ENCODE assay signal across 16 cellular contexts in genomic region chr18:36403896-36404824, GRCh38.
A peak's percentile ranks its signal among the peaks of the same experiment; 100 is the strongest.
DNase-seq lines count a peak whose midpoint lies in the region; FAIRE-seq and TF ChIP-seq lines count a peak whose summit lies in the region.
"Had no signal": no experiment of that assay in that cellular context is flagged by ENCODE, and none has a peak within 500 bp of the region (broad histone marks: within the 10 kb centered on the region; RNA-seq: fewer than 3 reads in every experiment).

No MANE protein-coding gene starts in this region.

- H2BK12ac ChIP-seq in H1 (ENCODE audit: low read depth, low read length) = no peak overlapping the region

- CTCF ChIA-PET in H1 (lab: Charles Lee; ENCODE audit: partially characterized antibody) = interaction anchor here (0.7 to 9.6 kb wide), 7 partner anchors 9 to 880 kb away, joined by 3 to 102 read pairs (median 4); no protein-coding TSS in a partner anchor

- no peak for FAIRE-seq in H1 (lab: Jason Lieb, UNC)
- no peak for FAIRE-seq in H54 (lab: Jason Lieb, UNC)
- FAIRE-seq: HTR-8/SVneo had no signal

- no peak overlapping the region for H3K14ac ChIP-seq in H1 (ENCODE audit: insufficient read length)

- H3K4me2 ChIP-seq in H1 (ENCODE audit: insufficient read depth in 1 of 2, low read depth in 2 of 2, low read length in 2 of 2) = no peak overlapping the region
- H3K4me2 ChIP-seq: GM23338 had no signal

- H3K18ac ChIP-seq in H1 (ENCODE audit: extremely low read depth, low read length) = 0 out of 2 replicates have a peak overlapping the region, but pooled peaks have one; percentile 14

- POLR2A ChIA-PET in H1 (lab: Charles Lee; ENCODE audit: partially characterized antibody) = no interaction called here

- peaks cover 3% of the 10 kb centered on the region; the same call in 1 of the 2 replicates for H3K79me1 ChIP-seq in H1 (ENCODE audit: low read depth, low read length)

- no peak overlapping the region for H3K56ac ChIP-seq in H1 (replicated peaks; ENCODE audit: insufficient read length, low read depth, low read length)

- H2AK5ac ChIP-seq in H1 (ENCODE audit: low read depth, low read length) = no peak overlapping the region

- no peaks in the 10 kb centered on the region for H3K9me3 ChIP-seq in H1 (ENCODE audit: insufficient read depth in 2 of 2, low read depth in 1 of 2, low read length in 1 of 2)
- H3K9me3 ChIP-seq in right atrium auricular region = no peaks in the 10 kb centered on the region
- no peaks in the 10 kb centered on the region for H3K9me3 ChIP-seq in spleen

- intact Hi-C loops in spleen (cut with DNase I; ENCODE audit: low total_unique reads) = no loop called here

- no peak for TF ChIP-seq EP300 in H1 (IDR thresholded peaks at IDR 0.05; ENCODE audit: borderline replicate concordance in 1 of 2, low read depth in 2 of 2, low read length in 2 of 2)

- no peaks in the 10 kb centered on the region for H4K20me1 ChIP-seq in H1 (replicated peaks in 1 of 2; ENCODE audit: control insufficient read depth in 1 of 2, insufficient read depth in 2 of 2, low read length in 2 of 2)

- no peak for TF ChIP-seq POLR2A in H1 (IDR thresholded peaks at IDR 0.05; ENCODE audit: control extremely low read depth in 1 of 2, low read depth in 2 of 2, low read length in 2 of 2)
- TF ChIP-seq POLR2A in H54 (IDR thresholded peaks at IDR 0.05; ENCODE audit: low read depth, low read length) = no peak
- no peak for TF ChIP-seq POLR2A in spleen (IDR thresholded peaks at IDR 0.05)

- no peak for TF ChIP-seq RAD21 in H1 (IDR thresholded peaks at IDR 0.05 in 1 of 2, conservative IDR thresholded peaks at IDR 0.05 in 1 of 2; ENCODE audit: low read depth in 2 of 2, low read length in 2 of 2)

- H4K5ac ChIP-seq in H1 (ENCODE audit: insufficient read length, low read depth, low read length) = no peak overlapping the region

- H3K4me3 ChIP-seq in LNCaP clone FGC (ENCODE audit: low read depth, low read length) (no peak overlapping the region), H1 (ENCODE audit: extremely low read depth in 1 of 4, insufficient read depth in 2 of 4, low read depth in 3 of 4, low read length in 4 of 4) (no peak overlapping the region), right atrium auricular region (no peak overlapping the region), spleen (no peak overlapping the region)
- H3K4me3 ChIP-seq: GM23338 had no signal

- TF ChIP-seq CTCF in LNCaP clone FGC (IDR thresholded peaks at IDR 0.05; ENCODE audit: control insufficient read depth, extremely low read depth, insufficient read depth) = no peak
- no peak for TF ChIP-seq CTCF in H1 (IDR thresholded peaks at IDR 0.05; ENCODE audit: control extremely low read depth in 1 of 3, insufficient read depth in 1 of 3, low read depth in 1 of 3, low read length in 3 of 3)
- TF ChIP-seq CTCF in right atrium auricular region (IDR thresholded peaks at IDR 0.05) = no peak
- TF ChIP-seq CTCF in spleen (IDR thresholded peaks at IDR 0.05 in 8 of 11, conservative IDR thresholded peaks at IDR 0.05 in 3 of 11) = no peak

- no peaks in the 10 kb centered on the region for H3K79me2 ChIP-seq in H1 (ENCODE audit: control insufficient read depth in 1 of 2, insufficient read depth in 2 of 2, low read length in 2 of 2)

- DNase-seq in DMS 273 (lab: John Stamatoyannopoulos, UW; ENCODE audit: unreplicated experiment) (peak; percentile 79), LNCaP clone FGC (ENCODE audit: low read depth) (peak; percentile 30), H1 (ENCODE audit: low read depth in 1 of 2, low spot score in 2 of 2) (no peak), right atrium auricular region (ENCODE audit: low spot score) (no peak), NCI-H446 (lab: John Stamatoyannopoulos, UW) (no peak), H54 (ENCODE audit: insufficient read length, low spot score) (no peak), spleen (no peak)
- no peak for DNase-seq in stimulated activated CD4-positive, alpha-beta T cell treated with anti-CD3 and anti-CD28 coated beads, Interleukin-4, amount 100 ng/mL, for 24 hours
- DNase-seq: COR-L47, GF-D8, NCI-H146, NCI-H2081 treated with DMSO at 0.1 percent for 48 hours, NCI-H510A had no signal

- H4K8ac ChIP-seq in H1 (ENCODE audit: extremely low read depth, insufficient read depth, low read length) = no peak overlapping the region

- no peak overlapping the region for H2BK20ac ChIP-seq in H1 (ENCODE audit: low read length)

- H2BK120ac ChIP-seq in H1 (replicated peaks; ENCODE audit: low read depth, low read length) = no peak overlapping the region

- no peaks in the 10 kb centered on the region for H3K23me2 ChIP-seq in H1 (ENCODE audit: low read depth, low read length)

- H2BK15ac ChIP-seq in H1 (ENCODE audit: low read length) = no peak overlapping the region

- no peak overlapping the region for H3K9ac ChIP-seq in H1 (replicated peaks in 1 of 4; ENCODE audit: extremely low read depth in 1 of 4, low read depth in 3 of 4, low read length in 3 of 4)

- H2BK5ac ChIP-seq in H1 (ENCODE audit: low read depth, low read length) = no peak overlapping the region

- H3K4ac ChIP-seq in H1 (replicated peaks; ENCODE audit: insufficient read length, low read depth, low read length) = no peak overlapping the region

- WGBS in H1 (ENCODE audit: extremely low coverage in 1 of 2, insufficient coverage in 1 of 2, insufficient read length in 1 of 2, insufficient replicate concordance in 2 of 2, low coverage in 1 of 2, low lambda C conversion rate in 2 of 2, missing lambda C conversion rate in 1 of 2), 2 experiments = 95% methylated on average over 6 of the region's 6 CpGs; no CpG with 5 or more reads in 1 of the 2 experiments
- WGBS in spleen, 5 donors = 78 to 97% (median 86%) methylated on average over 6 of the region's 6 CpGs

- no peaks in the 10 kb centered on the region for H3K27me3 ChIP-seq in H1 (replicated peaks in 1 of 4; ENCODE audit: control insufficient read depth in 3 of 4, extremely low read depth in 1 of 4, insufficient read depth in 3 of 4, low read length in 3 of 4)
- H3K27me3 ChIP-seq in right atrium auricular region = no peaks in the 10 kb centered on the region
- H3K27me3 ChIP-seq in spleen (replicated peaks in 1 of 7) = peaks cover 0 to under 1% (median 0%) of the 10 kb centered on the region in 7 donors

- no peak overlapping the region for H3K23ac ChIP-seq in H1 (ENCODE audit: insufficient read length)

- no peaks in the 10 kb centered on the region for H3K36me3 ChIP-seq in H1 (ENCODE audit: control insufficient read depth in 2 of 4, insufficient read depth in 4 of 4, low read length in 3 of 4)
- H3K36me3 ChIP-seq in right atrium auricular region = no peaks in the 10 kb centered on the region
- H3K36me3 ChIP-seq in spleen = no peaks in the 10 kb centered on the region

- no peak overlapping the region for H2AFZ ChIP-seq in H1 (ENCODE audit: low read length)
- H2AFZ ChIP-seq: GM23338 had no signal

- H3K4me1 ChIP-seq in H1 (replicated peaks in 1 of 4; ENCODE audit: control insufficient read depth in 3 of 4, insufficient read depth in 4 of 4, low read length in 3 of 4) (peaks cover 0 to 2% (median 2%) of the 10 kb centered on the region in 4 experiments; a peak in 2 of 7 replicates), right atrium auricular region (peaks cover 0 to 31% of the 10 kb centered on the region in 2 donors), spleen (no peaks in the 10 kb centered on the region)

- H3K27ac ChIP-seq in H1 (ENCODE audit: low read depth, low read length) (no peak overlapping the region), right atrium auricular region (peak overlapping the region; percentile 54 to 76), spleen (no peak overlapping the region)
- H3K27ac ChIP-seq: RWPE1 had no signal

- H4K91ac ChIP-seq in H1 (replicated peaks; ENCODE audit: insufficient read length, low read length) = no peak overlapping the region

TF ChIP-seq in H1, 55 proteins besides CTCF, POLR2A, EP300 and RAD21:
- no peak for TF ChIP-seq CBX8 (IDR thresholded peaks at IDR 0.05; ENCODE audit: borderline replicate concordance, low read depth, low read length)
- no peak for TF ChIP-seq USF2 (IDR thresholded peaks at IDR 0.05; ENCODE audit: low read length)
- TF ChIP-seq SUZ12 (IDR thresholded peaks at IDR 0.05; ENCODE audit: low read length) = no peak
- TF ChIP-seq POLR2AphosphoS5 (IDR thresholded peaks at IDR 0.05; ENCODE audit: low read depth, low read length) = no peak
- no peak for TF ChIP-seq SIN3A (conservative IDR thresholded peaks at IDR 0.05 in 1 of 2, IDR thresholded peaks at IDR 0.05 in 1 of 2; ENCODE audit: low read depth in 1 of 2, low read length in 2 of 2)
- no peak for TF ChIP-seq SAP30 (IDR thresholded peaks at IDR 0.05; ENCODE audit: insufficient read depth, insufficient replicate concordance, low read length)
- TF ChIP-seq RBBP5 (IDR thresholded peaks at IDR 0.05; ENCODE audit: borderline replicate concordance, low read depth, low read length) = no peak

Comparison
In these comparisons a context has a peak if more than half of its experiments do, and no peak if none do; other contexts are left out.
1. DNase-seq: peak in DMS 273 (single experiment) and LNCaP clone FGC (single experiment); none in H1 (0 of 2), right atrium auricular region (single experiment), NCI-H446 (0 of 2), H54 (single experiment), spleen (single experiment) and stimulated activated CD4-positive, alpha-beta T cell treated with anti-CD3 and anti-CD28 coated beads, Interleukin-4, amount 100 ng/mL, for 24 hours (single experiment).
2. H3K27ac ChIP-seq: peak in right atrium auricular region (2 of 2); none in H1 (single experiment) and spleen (0 of 8).